In genomic region chr20:51749674-51750036, GRCh38 we compare ENCODE assay signal across 12 cellular contexts. TPM values are rescaled to one million over a fixed set of nuclear protein-coding genes. Genes with fewer than 3 reads are reported as not detected.
DNase-seq lines count a peak whose midpoint lies in the region; ATAC-seq and TF ChIP-seq lines count a peak whose summit lies in the region.
"Had no signal": no experiment of that assay in that cellular context is flagged by ENCODE, and none has a peak within 500 bp of the region (broad histone marks: within the 10 kb centered on the region; RNA-seq: fewer than 3 reads in every experiment).

No MANE protein-coding gene starts in this region.

- H3K9me3 ChIP-seq in right cardiac atrium (ENCODE audit: control insufficient read depth, low read length): no peaks in the 10 kb centered on the region
- no peaks in the 10 kb centered on the region for H3K9me3 ChIP-seq in testis
- H3K9me3 ChIP-seq: SJCRH30, tibial nerve had no signal

- no peaks in the 10 kb centered on the region for H3K27me3 ChIP-seq in right cardiac atrium (ENCODE audit: control insufficient read depth, insufficient read depth)
- H3K27me3 ChIP-seq in testis: no peaks in the 10 kb centered on the region
- H3K27me3 ChIP-seq: tibial nerve had no signal

- DNase-seq in LHCN-M2 (ENCODE audit: low read depth): peak; percentile 59
- DNase-seq in amniotic stem cell (lab: John Stamatoyannopoulos, UW): peak; percentile 53
- DNase-seq in right cardiac atrium: no peak
- DNase-seq in testis: no peak
- no peak for DNase-seq in epidermal melanocyte (ENCODE audit: insufficient read length, low spot score)
- no peak for DNase-seq in NOMO-1 treated with DMSO at 0.1 percent for 48 hours (lab: John Stamatoyannopoulos, UW; ENCODE audit: unreplicated experiment)
- DNase-seq: activated CD8-positive, alpha-beta memory T cell treated with anti-CD3 and anti-CD28 coated beads, Interleukin-2, amount 10 ng/mL, durations not matched to agents 7 days and 5 days; NCI-H1048; SJCRH30 had no signal

- H3K27ac ChIP-seq in right cardiac atrium (ENCODE audit: low read length) (no peak overlapping the region), testis (peak overlapping the region; percentile 45 to 73)
- H3K27ac ChIP-seq: SJCRH30 had no signal

- ATAC-seq in right cardiac atrium (peak; percentile 37 to 42), GM21423 (IDR thresholded peaks at IDR 0.05; ENCODE audit: unreplicated experiment) (no peak), GM19452 (IDR thresholded peaks at IDR 0.05; ENCODE audit: unreplicated experiment) (no peak)
- ATAC-seq: activated CD8-positive, alpha-beta memory T cell treated with anti-CD3 and anti-CD28 coated beads, Interleukin-2, amount 10 ng/mL, durations not matched to agents 7 days and 5 days had no signal

- TF ChIP-seq POLR2A in testis (IDR thresholded peaks at IDR 0.05): no peak

- WGBS in right cardiac atrium: 21% methylated on average over 1 of the region's 1 CpG
- WGBS in testis, 2 donors: 21 to 33% methylated on average over 1 of the region's 1 CpG

- no peak overlapping the region for H3K4me3 ChIP-seq in right cardiac atrium (ENCODE audit: low read length)
- no peak overlapping the region for H3K4me3 ChIP-seq in testis
- H3K4me3 ChIP-seq: SJCRH30, tibial nerve had no signal

- no peaks in the 10 kb centered on the region for H3K36me3 ChIP-seq in testis (ENCODE audit: low read depth, missing control alignments)
- H3K36me3 ChIP-seq: SJCRH30, tibial nerve had no signal

- no peak for TF ChIP-seq CTCF in testis (IDR thresholded peaks at IDR 0.05)

- intact Hi-C loops in right cardiac atrium (cut with DNase I): no loop called here
- intact Hi-C loops in testis (cut with DNase I; ENCODE audit: low total_unique reads): no loop called here

- H3K4me1 ChIP-seq in right cardiac atrium (ENCODE audit: control insufficient read depth, insufficient read depth, low read length) (peaks cover 10% of the 10 kb centered on the region), testis (peaks cover 15% of the 10 kb centered on the region)
- H3K4me1 ChIP-seq: SJCRH30 had no signal

RNA-seq across cellular contexts. Expression of gene ATP9A, which starts 18.5 kb away (rescaled TPM):
- total RNA-seq in LHCN-M2 (2014; rRNA removed) (1.8 and 2.0 TPM in 2 replicates), right cardiac atrium (10 to 100 TPM; 18.4 to 23.9 (median 19.9) TPM), testis (100 to 1,000 TPM in 1 of 2 donors, 10 to 100 TPM in 1; 89.3 to 128 TPM)
- 7.6 TPM for polyA plus RNA-seq in LHCN-M2 (2012)
- polyA plus RNA-seq in right cardiac atrium (6.2 TPM), testis (ENCODE audit: insufficient read depth, low read depth, low replicate concordance) (46.4 TPM)

RNA-seq across cellular contexts. Expression of gene SALL4, which starts 52.7 kb away (rescaled TPM):
- total RNA-seq in LHCN-M2 (2014; rRNA removed) (not detected in 2 replicates), right cardiac atrium (not detected), testis (10 to 100 TPM; 23.5 to 27.8 TPM)
- polyA plus RNA-seq in LHCN-M2 (2012): 0.04 TPM
- polyA plus RNA-seq in right cardiac atrium (0.09 TPM), testis (ENCODE audit: insufficient read depth, low read depth, low replicate concordance) (8.4 TPM)
- total RNA-seq: SJCRH30 had no signal

Comparison
In these comparisons a context has a peak if more than half of its experiments do, and no peak if none do; other contexts are left out.
1. DNase-seq: peak in LHCN-M2 (single experiment) and amniotic stem cell (single experiment); none in right cardiac atrium (0 of 3), testis (single experiment), epidermal melanocyte (single experiment) and NOMO-1 treated with DMSO at 0.1 percent for 48 hours (single experiment).
2. ATAC-seq: peak in right cardiac atrium (2 of 2); none in GM21423 (single experiment) and GM19452 (single experiment).
3. RNA of gene SALL4, which starts 52.7 kb away (total RNA-seq): 23.5 to 27.8 TPM in testis; not detected in LHCN-M2 and not detected in right cardiac atrium; every median in the first group is over 10 times any median in the second.